Comparison of ENCODE assay signal across 15 cellular contexts in the genomic region with DNA sequence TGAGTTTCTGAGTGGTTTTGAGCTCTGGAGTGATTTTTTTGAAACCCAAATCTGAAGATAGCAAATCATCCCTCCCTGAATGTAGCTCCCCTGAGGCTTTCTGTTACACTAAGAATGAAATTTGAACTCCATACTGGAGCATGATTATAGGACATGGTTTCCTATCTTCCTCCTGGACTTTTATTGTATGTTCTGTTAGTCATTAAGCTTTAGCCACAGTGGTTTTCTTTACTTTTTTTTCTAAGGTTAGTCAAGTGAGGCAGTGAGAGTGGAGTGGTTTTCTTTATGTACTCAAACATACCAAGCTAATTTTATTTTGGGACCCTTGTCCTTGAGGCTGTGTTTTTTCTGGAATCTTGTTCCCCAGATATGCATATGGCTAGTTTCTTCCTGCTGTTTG.
"Had no signal": no experiment of that assay in that cellular context is flagged by ENCODE, and none has a peak within 500 bp of the region (broad histone marks: within the 10 kb centered on the region; RNA-seq: fewer than 3 reads in every experiment).

No MANE protein-coding gene starts in this region.

- H3K9me3 ChIP-seq: body of pancreas, neutrophil, pancreas, right lobe of liver, spleen, thoracic aorta had no signal

- DNase-seq: activated CD4-positive, alpha-beta memory T cell treated with anti-CD3 and anti-CD28 coated beads for 36 hours; activated CD4-positive, alpha-beta T cell treated with anti-CD3 and anti-CD28 coated beads for 36 hours; activated CD8-positive, alpha-beta memory T cell treated with anti-CD3 and anti-CD28 coated beads, Interleukin-2, amount 10 ng/mL, durations not matched to agents 7 days and 5 days; activated naive CD8-positive, alpha-beta T cell treated with anti-CD3 and anti-CD28 coated beads, Interleukin-2, amount 10 ng/mL, durations not matched to agents 7 days and 5 days; body of pancreas; effector memory CD8-positive, alpha-beta T cell; foreskin melanocyte; mesendoderm; naive thymus-derived CD8-positive, alpha-beta T cell; pancreas; right lobe of liver; spleen; stimulated activated naive B cell treated with anti-CD40 and anti-IgM and Interleukin-4, amounts not matched to agents 10 μg/mL and 1 μg/mL and 100 μg/mL, for 72 hours had no signal

- ATAC-seq: activated CD4-positive, alpha-beta T cell treated with anti-CD3 and anti-CD28 coated beads for 36 hours; activated CD8-positive, alpha-beta memory T cell treated with anti-CD3 and anti-CD28 coated beads, Interleukin-2, amount 10 ng/mL, durations not matched to agents 7 days and 5 days; body of pancreas; effector memory CD8-positive, alpha-beta T cell; naive thymus-derived CD8-positive, alpha-beta T cell; pancreas; right lobe of liver; stimulated activated naive B cell treated with anti-CD40 and anti-IgM and Interleukin-4, amounts not matched to agents 10 μg/mL and 1 μg/mL and 100 μg/mL, for 72 hours had no signal

- H3K36me3 ChIP-seq: neutrophil, pancreas, right lobe of liver, spleen, thoracic aorta had no signal

- H3K4me1 ChIP-seq: body of pancreas had no signal

- H3K4me3 ChIP-seq: body of pancreas, pancreas, right lobe of liver, spleen, thoracic aorta had no signal
